Comparison of ENCODE assay signal across 27 cellular contexts in the genomic region with DNA sequence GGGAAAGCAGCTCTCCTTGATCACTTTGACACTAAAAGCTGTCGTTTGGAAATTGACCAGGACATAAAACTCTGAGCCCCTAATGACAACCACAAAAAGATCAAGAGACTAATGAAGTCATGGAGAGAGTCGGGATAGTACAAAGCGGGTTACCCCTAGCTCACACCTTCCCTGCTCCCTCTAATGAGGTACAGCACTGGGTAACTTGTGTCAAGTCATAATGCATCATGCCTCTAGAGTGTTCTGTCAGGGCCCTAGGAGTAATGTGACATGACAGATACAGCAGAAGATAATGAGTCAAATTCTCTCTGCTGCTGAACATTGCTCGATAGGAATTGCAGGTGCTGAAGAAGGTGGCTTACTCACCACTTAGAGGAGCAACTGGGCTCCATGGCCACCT.
"Had no signal": no experiment of that assay in that cellular context is flagged by ENCODE, and none has a peak within 500 bp of the region (broad histone marks: within the 10 kb centered on the region; RNA-seq: fewer than 3 reads in every experiment).

No MANE protein-coding gene starts in this region.

- H3K4me1 ChIP-seq: left ventricle myocardium inferior, parathyroid adenoma, stomach, testis, thyroid gland, transverse colon, upper lobe of left lung, vagina had no signal

- H3K4me1 Mint-ChIP-seq: immature natural killer cell; naive B cell; natural killer cell; stimulated activated naive B cell treated with anti-CD40 and anti-IgM and Interleukin-4, amounts not matched to agents 10 μg/mL and 1 μg/mL and 100 μg/mL, for 72 hours had no signal

- H3K4me3 Mint-ChIP-seq: immature natural killer cell; mesothelial cell of epicardium; naive B cell; natural killer cell; nephron progenitor cell; stimulated activated naive B cell treated with anti-CD40 and anti-IgM and Interleukin-4, amounts not matched to agents 10 μg/mL and 1 μg/mL and 100 μg/mL, for 72 hours had no signal

- H3K27me3 ChIP-seq: neutrophil, stomach, testis, thyroid gland, transverse colon, upper lobe of left lung, vagina had no signal

- FAIRE-seq: islet of Langerhans had no signal

- H3K27me3 Mint-ChIP-seq: naive B cell; stimulated activated naive B cell treated with anti-CD40 and anti-IgM and Interleukin-4, amounts not matched to agents 10 μg/mL and 1 μg/mL and 100 μg/mL, for 72 hours had no signal

- H3K36me3 Mint-ChIP-seq: immature natural killer cell; mesothelial cell of epicardium; naive B cell; natural killer cell; stimulated activated naive B cell treated with anti-CD40 and anti-IgM and Interleukin-4, amounts not matched to agents 10 μg/mL and 1 μg/mL and 100 μg/mL, for 72 hours had no signal

- H3K27ac Mint-ChIP-seq: immature natural killer cell; mesothelial cell of epicardium; naive B cell; natural killer cell; nephron progenitor cell; stimulated activated naive B cell treated with anti-CD40 and anti-IgM and Interleukin-4, amounts not matched to agents 10 μg/mL and 1 μg/mL and 100 μg/mL, for 72 hours had no signal

- H3K9me3 ChIP-seq: left ventricle myocardium inferior, neutrophil, stomach, testis, thyroid gland, transverse colon, upper lobe of left lung, vagina had no signal

- H3K27ac ChIP-seq: left ventricle myocardium inferior, neutrophil, parathyroid adenoma, skin epidermis, stomach, testis, transverse colon, upper lobe of left lung, vagina had no signal

- H3K36me3 ChIP-seq: left ventricle myocardium inferior, neutrophil, stomach, thyroid gland, transverse colon, upper lobe of left lung, vagina had no signal

- H3K9ac ChIP-seq: parathyroid adenoma had no signal

- H3K4me3 ChIP-seq: left ventricle myocardium inferior, lung, skin epidermis, stomach, testis, thyroid gland, transverse colon, upper lobe of left lung, vagina had no signal

- DNase-seq: hypothalamus; immature natural killer cell; left ventricle myocardium inferior; mesendoderm; naive B cell; natural killer cell; nephron progenitor cell; occipital lobe; right cardiac atrium; stimulated activated CD4-positive, alpha-beta T cell treated with anti-CD3 and anti-CD28 coated beads, Interleukin-12 subunit alpha, Interleukin-12 subunit beta, amount 100 ng/mL, for 4 hours; stimulated activated CD4-positive, alpha-beta T cell treated with anti-CD3 and anti-CD28 coated beads, Interleukin-15, amount 100 ng/mL, for 24 hours; stimulated activated CD4-positive, alpha-beta T cell treated with anti-CD3 and anti-CD28 coated beads, Interleukin-2, amount 100 ng/mL, for 24 hours; stimulated activated CD4-positive, alpha-beta T cell treated with anti-CD3 and anti-CD28 coated beads, Interleukin-4, amount 100 ng/mL, for 1 hour; stimulated activated naive B cell treated with anti-CD40 and anti-IgM and Interleukin-4, amounts not matched to agents 10 μg/mL and 1 μg/mL and 100 μg/mL, for 72 hours; stimulated activated naive CD8-positive, alpha-beta T cell treated with anti-CD3 and anti-CD28 coated beads, Interleukin-15, Interleukin-2, amounts not matched to agents 100 U/mL and 50 U/mL, for 24 hours; stomach; testis; thyroid gland; transverse colon; upper lobe of left lung had no signal
